Comparison of ENCODE assay signal across 1 cellular context in the genomic region with DNA sequence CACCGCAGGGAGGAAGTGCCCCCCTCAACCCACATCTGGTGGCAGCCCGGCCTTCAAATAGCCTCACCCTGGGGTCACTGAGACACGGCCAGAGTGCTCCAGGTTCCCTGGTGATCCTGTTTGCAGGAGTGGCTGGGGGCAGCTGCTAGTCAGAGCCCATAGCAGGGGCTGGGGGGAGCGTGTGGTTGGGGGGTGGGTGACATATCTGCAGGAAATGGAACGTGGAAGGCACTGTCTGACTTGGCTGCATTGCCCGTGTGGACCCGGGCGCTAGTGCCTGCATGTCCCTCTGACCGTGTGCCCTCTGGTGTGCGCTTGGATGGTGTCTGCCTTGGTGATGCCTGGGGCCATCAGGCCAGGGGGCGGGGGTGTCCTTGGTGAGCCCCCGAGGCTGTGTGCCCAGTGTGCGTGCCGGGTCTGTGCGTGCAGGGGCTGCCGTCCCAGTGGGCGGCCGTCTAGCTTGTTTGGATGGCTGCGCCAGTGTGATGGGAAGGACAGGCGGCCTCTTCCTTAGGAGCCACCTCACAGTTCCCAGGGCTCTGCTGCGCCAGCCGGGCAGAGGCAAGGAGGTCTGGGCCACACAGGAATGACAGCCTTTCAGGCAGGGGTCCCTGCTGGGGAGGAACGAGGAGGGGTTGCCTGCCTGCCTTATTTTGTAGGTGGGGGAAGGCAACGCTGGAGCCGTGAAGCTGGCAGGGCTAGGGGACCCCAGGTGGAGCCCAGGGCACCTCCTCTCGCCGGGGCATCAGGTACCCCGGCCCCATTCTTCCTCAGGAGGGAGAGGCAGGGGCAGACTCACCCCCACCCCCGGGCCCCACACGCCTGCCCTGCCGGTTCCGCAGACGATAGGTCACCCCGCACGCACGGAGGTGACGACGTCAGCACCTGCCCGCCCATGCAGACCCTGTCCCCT.
TF ChIP-seq lines count a peak whose summit lies in the region.

No MANE protein-coding gene starts in this region.

TF ChIP-seq in GM12878, 131 proteins besides CTCF, POLR2A, EP300 and RAD21:
- TF ChIP-seq MYB (IDR thresholded peaks at IDR 0.05; ENCODE audit: borderline replicate concordance, low read depth, low read length) (no peak), ZNF274 (IDR thresholded peaks at IDR 0.05; ENCODE audit: insufficient read depth, insufficient read length) (no peak), SREBF1 (IDR thresholded peaks at IDR 0.05; ENCODE audit: low read length) (no peak), BHLHE40 (IDR thresholded peaks at IDR 0.05; ENCODE audit: borderline replicate concordance in 1 of 2, low read depth in 2 of 2, low read length in 1 of 2) (no peak), SIN3A (IDR thresholded peaks at IDR 0.05; ENCODE audit: low read depth, low read length) (no peak), TCF7 (IDR thresholded peaks at IDR 0.05; ENCODE audit: borderline replicate concordance) (no peak), SMARCA5 (IDR thresholded peaks at IDR 0.05) (no peak), EED (IDR thresholded peaks at IDR 0.05; ENCODE audit: low read depth) (no peak), TBL1XR1 (IDR thresholded peaks at IDR 0.05; ENCODE audit: low read depth, low read length) (no peak), BMI1 (IDR thresholded peaks at IDR 0.05; ENCODE audit: borderline replicate concordance) (no peak), CBX5 (IDR thresholded peaks at IDR 0.05; ENCODE audit: low read depth) (no peak), YBX1 (IDR thresholded peaks at IDR 0.05) (no peak), SMAD1 (IDR thresholded peaks at IDR 0.05; ENCODE audit: low read depth, partially characterized antibody) (no peak), PAX5 (IDR thresholded peaks at IDR 0.05; ENCODE audit: borderline replicate concordance, low read depth, low read length) (no peak), IKZF2 (IDR thresholded peaks at IDR 0.05) (no peak), HCFC1 (IDR thresholded peaks at IDR 0.05; ENCODE audit: low read length) (no peak), CBX3 (IDR thresholded peaks at IDR 0.05; ENCODE audit: borderline replicate concordance, low read depth) (no peak), SPI1 (IDR thresholded peaks at IDR 0.05; ENCODE audit: borderline replicate concordance, insufficient read depth, low read depth, low read length) (no peak)
- TF ChIP-seq, protein P1, sequence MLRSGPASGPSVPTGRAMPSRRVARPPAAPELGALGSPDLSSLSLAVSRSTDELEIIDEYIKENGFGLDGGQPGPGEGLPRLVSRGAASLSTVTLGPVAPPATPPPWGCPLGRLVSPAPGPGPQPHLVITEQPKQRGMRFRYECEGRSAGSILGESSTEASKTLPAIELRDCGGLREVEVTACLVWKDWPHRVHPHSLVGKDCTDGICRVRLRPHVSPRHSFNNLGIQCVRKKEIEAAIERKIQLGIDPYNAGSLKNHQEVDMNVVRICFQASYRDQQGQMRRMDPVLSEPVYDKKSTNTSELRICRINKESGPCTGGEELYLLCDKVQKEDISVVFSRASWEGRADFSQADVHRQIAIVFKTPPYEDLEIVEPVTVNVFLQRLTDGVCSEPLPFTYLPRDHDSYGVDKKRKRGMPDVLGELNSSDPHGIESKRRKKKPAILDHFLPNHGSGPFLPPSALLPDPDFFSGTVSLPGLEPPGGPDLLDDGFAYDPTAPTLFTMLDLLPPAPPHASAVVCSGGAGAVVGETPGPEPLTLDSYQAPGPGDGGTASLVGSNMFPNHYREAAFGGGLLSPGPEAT (IDR thresholded peaks at IDR 0.05; ENCODE audit: low read depth), result no peak
- TF ChIP-seq, protein P2, sequence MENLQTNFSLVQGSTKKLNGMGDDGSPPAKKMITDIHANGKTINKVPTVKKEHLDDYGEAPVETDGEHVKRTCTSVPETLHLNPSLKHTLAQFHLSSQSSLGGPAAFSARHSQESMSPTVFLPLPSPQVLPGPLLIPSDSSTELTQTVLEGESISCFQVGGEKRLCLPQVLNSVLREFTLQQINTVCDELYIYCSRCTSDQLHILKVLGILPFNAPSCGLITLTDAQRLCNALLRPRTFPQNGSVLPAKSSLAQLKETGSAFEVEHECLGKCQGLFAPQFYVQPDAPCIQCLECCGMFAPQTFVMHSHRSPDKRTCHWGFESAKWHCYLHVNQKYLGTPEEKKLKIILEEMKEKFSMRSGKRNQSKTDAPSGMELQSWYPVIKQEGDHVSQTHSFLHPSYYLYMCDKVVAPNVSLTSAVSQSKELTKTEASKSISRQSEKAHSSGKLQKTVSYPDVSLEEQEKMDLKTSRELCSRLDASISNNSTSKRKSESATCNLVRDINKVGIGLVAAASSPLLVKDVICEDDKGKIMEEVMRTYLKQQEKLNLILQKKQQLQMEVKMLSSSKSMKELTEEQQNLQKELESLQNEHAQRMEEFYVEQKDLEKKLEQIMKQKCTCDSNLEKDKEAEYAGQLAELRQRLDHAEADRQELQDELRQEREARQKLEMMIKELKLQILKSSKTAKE (IDR thresholded peaks at IDR 0.05; ENCODE audit: low read depth, poor library complexity, severe bottlenecking), result no peak
